ENCODE assay signal across 1 cellular context in the genomic region with DNA sequence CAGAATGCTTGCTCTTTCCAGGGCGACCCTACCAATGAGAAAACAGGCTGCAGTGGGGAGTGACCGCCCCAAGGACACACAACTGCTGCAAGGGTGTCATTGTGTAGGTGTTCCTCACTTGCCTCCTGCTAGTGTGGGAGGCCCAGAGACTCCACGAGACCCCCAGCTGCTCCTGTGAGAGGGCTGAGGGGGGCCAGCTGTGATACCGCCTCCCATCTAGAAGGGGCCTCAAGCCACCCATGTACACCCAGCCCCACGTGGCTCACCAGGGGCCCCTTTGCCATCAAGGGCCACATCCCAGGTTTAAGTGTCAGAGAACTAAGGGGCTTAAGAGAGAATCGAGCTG.
A peak's percentile ranks its signal among the peaks of the same experiment; 100 is the strongest.
TF ChIP-seq lines count a peak whose summit lies in the region.

No MANE protein-coding gene starts in this region.

TF ChIP-seq in HepG2, 621 proteins besides CTCF, POLR2A, EP300 and RAD21 (continued from another document):
- TF ChIP-seq, protein P1, sequence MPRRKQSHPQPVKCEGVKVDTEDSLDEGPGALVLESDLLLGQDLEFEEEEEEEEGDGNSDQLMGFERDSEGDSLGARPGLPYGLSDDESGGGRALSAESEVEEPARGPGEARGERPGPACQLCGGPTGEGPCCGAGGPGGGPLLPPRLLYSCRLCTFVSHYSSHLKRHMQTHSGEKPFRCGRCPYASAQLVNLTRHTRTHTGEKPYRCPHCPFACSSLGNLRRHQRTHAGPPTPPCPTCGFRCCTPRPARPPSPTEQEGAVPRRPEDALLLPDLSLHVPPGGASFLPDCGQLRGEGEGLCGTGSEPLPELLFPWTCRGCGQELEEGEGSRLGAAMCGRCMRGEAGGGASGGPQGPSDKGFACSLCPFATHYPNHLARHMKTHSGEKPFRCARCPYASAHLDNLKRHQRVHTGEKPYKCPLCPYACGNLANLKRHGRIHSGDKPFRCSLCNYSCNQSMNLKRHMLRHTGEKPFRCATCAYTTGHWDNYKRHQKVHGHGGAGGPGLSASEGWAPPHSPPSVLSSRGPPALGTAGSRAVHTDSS (CRISPR knock-in tag; conservative IDR thresholded peaks at IDR 0.05): no peak
- no peak for TF ChIP-seq RFXANK (CRISPR knock-in tag; IDR thresholded peaks at IDR 0.05)
- peak; percentile 61; the same call in 1 of the 2 replicates for TF ChIP-seq ZNF768 (CRISPR knock-in tag; IDR thresholded peaks at IDR 0.05)
- TF ChIP-seq, protein P2, sequence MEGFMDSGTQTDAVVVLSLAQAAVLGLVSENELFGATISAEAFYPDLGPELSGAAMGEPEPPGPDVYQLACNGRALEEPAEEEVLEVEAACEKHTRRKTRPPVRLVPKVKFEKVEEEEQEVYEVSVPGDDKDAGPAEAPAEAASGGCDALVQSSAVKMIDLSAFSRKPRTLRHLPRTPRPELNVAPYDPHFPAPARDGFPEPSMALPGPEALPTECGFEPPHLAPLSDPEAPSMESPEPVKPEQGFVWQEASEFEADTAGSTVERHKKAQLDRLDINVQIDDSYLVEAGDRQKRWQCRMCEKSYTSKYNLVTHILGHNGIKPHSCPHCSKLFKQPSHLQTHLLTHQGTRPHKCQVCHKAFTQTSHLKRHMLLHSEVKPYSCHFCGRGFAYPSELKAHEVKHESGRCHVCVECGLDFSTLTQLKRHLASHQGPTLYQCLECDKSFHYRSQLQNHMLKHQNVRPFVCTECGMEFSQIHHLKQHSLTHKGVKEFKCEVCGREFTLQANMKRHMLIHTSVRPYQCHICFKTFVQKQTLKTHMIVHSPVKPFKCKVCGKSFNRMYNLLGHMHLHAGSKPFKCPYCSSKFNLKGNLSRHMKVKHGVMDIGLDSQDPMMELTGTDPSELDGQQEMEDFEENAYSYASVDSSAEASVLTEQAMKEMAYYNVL (CRISPR knock-in tag; IDR thresholded peaks at IDR 0.05; ENCODE audit: borderline replicate concordance): no peak
- 0 out of 2 replicates have a peak, but pooled peaks have one; percentile 15 for TF ChIP-seq HDAC1 (CRISPR knock-in tag; IDR thresholded peaks at IDR 0.05)
- no peak for TF ChIP-seq ZNF577 (CRISPR knock-in tag; IDR thresholded peaks at IDR 0.05; ENCODE audit: borderline replicate concordance, low read depth)
